Comparison of ENCODE assay signal across 15 cellular contexts in the genomic region with DNA sequence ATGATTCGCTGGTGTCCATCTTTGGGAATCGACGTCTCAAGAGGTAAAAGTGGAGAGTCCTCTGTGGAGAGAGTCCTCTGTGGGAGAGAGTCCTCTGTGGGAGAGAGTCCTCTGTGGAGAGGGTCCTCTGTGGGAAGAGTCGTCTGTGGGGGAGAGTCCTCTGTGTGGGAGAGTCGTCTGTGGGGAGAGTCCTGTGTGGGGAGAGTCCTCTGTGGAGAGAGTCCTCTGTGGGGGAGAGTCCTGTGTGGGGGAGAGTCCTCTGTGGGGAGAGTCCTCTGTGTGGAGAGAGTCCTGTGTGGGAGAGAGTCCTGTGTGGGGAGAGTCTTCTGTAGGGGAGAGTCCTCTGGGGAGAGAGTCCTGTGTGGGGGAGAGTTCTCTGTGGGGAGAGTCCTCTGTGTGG. TPM values are rescaled to one million over a fixed set of nuclear protein-coding genes. Genes with fewer than 3 reads are reported as not detected.
DNase-seq lines count a peak whose midpoint lies in the region; ATAC-seq and TF ChIP-seq lines count a peak whose summit lies in the region.
"Had no signal": no experiment of that assay in that cellular context is flagged by ENCODE, and none has a peak within 500 bp of the region (broad histone marks: within the 10 kb centered on the region; RNA-seq: fewer than 3 reads in every experiment).

No MANE protein-coding gene starts in this region.

- H3K4me1 Mint-ChIP-seq in mesothelial cell of epicardium = peaks cover 33% of the 10 kb centered on the region

- in situ Hi-C loops in Panc1 (cut with HindIII; ENCODE audit: low pct_unique_long_range_greater_than_20kb, low sequenced_read_pairs) = no loop called here

- peak overlapping the region; percentile 92 for H3K27ac Mint-ChIP-seq in mesothelial cell of epicardium

- H3K36me3 Mint-ChIP-seq in mesothelial cell of epicardium = peaks cover 8% of the 10 kb centered on the region

- no TSS peak for BruUV-seq in Panc1 (replicated peaks; lab: Mats Ljungman, UMichigan)

- H3K9me3 ChIP-seq in Panc1 (ENCODE audit: control insufficient read depth, insufficient read depth, low read depth, low read length) (no peaks in the 10 kb centered on the region), body of pancreas (no peaks in the 10 kb centered on the region), suprapubic skin (no peaks in the 10 kb centered on the region)
- H3K9me3 ChIP-seq: ascending aorta had no signal

- ATAC-seq in Panc1 (no peak), body of pancreas (no peak), SK-N-SH treated with all-trans-retinoic acid at 6 μM for 48 hours (no peak), GM21381 (IDR thresholded peaks at IDR 0.05; ENCODE audit: unreplicated experiment) (no peak)

- H3K27ac ChIP-seq in Panc1 (ENCODE audit: low read length) (peak overlapping the region; percentile 36), body of pancreas (peak overlapping the region in 3 of 4 donors; percentile 64 to 97 (median 66)), suprapubic skin (peak overlapping the region; percentile 15)
- H3K27ac ChIP-seq: ascending aorta, GM23248 had no signal

- H3K36me3 ChIP-seq in Panc1 (ENCODE audit: control insufficient read depth, insufficient read depth, low read length) = peaks cover 2% of the 10 kb centered on the region; the same call in 1 of the 2 replicates
- peaks cover 0 to 2% of the 10 kb centered on the region in 2 donors for H3K36me3 ChIP-seq in body of pancreas (replicated peaks in 1 of 2; ENCODE audit: insufficient read depth in 1 of 2, low read depth in 2 of 2)
- peaks cover 28% of the 10 kb centered on the region for H3K36me3 ChIP-seq in suprapubic skin

- no peak for TF ChIP-seq POLR2A in body of pancreas (IDR thresholded peaks at IDR 0.05)
- TF ChIP-seq POLR2A in suprapubic skin (IDR thresholded peaks at IDR 0.05) = no peak

- TF ChIP-seq CTCF in Panc1 (IDR thresholded peaks at IDR 0.05) (no peak), body of pancreas (IDR thresholded peaks at IDR 0.05) (no peak), mesothelial cell of epicardium (IDR thresholded peaks at IDR 0.05; ENCODE audit: unreplicated experiment) (no peak), suprapubic skin (IDR thresholded peaks at IDR 0.05) (no peak)

- no peak for TF ChIP-seq EP300 in suprapubic skin (IDR thresholded peaks at IDR 0.05)

- no peak overlapping the region for H3K4me3 ChIP-seq in Panc1 (ENCODE audit: low read depth in 2 of 2, low read length in 2 of 2)
- H3K4me3 ChIP-seq in body of pancreas = no peak overlapping the region
- H3K4me3 ChIP-seq in suprapubic skin = no peak overlapping the region
- H3K4me3 ChIP-seq: ascending aorta, GM23248 had no signal

- H3K27me3 ChIP-seq in Panc1 (ENCODE audit: control insufficient read depth, insufficient read depth, low read length) (no peaks in the 10 kb centered on the region), body of pancreas (no peaks in the 10 kb centered on the region), suprapubic skin (no peaks in the 10 kb centered on the region)
- H3K27me3 ChIP-seq: ascending aorta had no signal

- H3K27me3 Mint-ChIP-seq in mesothelial cell of epicardium (ENCODE audit: low read depth) = no peaks in the 10 kb centered on the region

- H3K9me3 Mint-ChIP-seq in mesothelial cell of epicardium = no peaks in the 10 kb centered on the region
- H3K9me3 Mint-ChIP-seq: CD14-positive monocyte had no signal

- POLR2A ChIA-PET in Panc1 (lab: Charles Lee) = no interaction called here

- CTCF ChIA-PET in Panc1 (lab: Charles Lee) = no interaction called here

- WGBS in body of pancreas, 2 donors = 77 to 82% methylated on average over 5 of the region's 5 CpGs
- WGBS in suprapubic skin = 81% methylated on average over 5 of the region's 5 CpGs

- DNase-seq in Panc1 (ENCODE audit: low read depth, low spot score) (no peak), body of pancreas (no peak), mesothelial cell of epicardium (ENCODE audit: low spot score in 2 of 2, unreplicated experiment in 2 of 2) (no peak), suprapubic skin (ENCODE audit: low spot score in 2 of 2) (no peak), glomerular visceral epithelial cell (ENCODE audit: extremely low spot score) (no peak)
- DNase-seq: GM23248; KG1; NCI-H1417 treated with DMSO at 0.1 percent for 48 hours; stimulated activated CD4-positive, alpha-beta T cell treated with anti-CD3 and anti-CD28 coated beads, Interleukin-1b, Interleukin-23, amount 100 ng/mL, for 48 hours; stimulated activated CD8-positive, alpha-beta memory T cell treated with anti-CD3 and anti-CD28 coated beads, Interleukin-4, amount 100 ng/mL, for 48 hours had no signal

- H3K4me1 ChIP-seq in Panc1 (ENCODE audit: control insufficient read depth, insufficient read depth, low read length) (peaks cover 40% of the 10 kb centered on the region), body of pancreas (peaks cover 42% of the 10 kb centered on the region), suprapubic skin (peaks cover 65% of the 10 kb centered on the region)

- intact Hi-C loops in Panc1 (cut with micrococcal nuclease; ENCODE audit: unreplicated experiment) (no loop called here), body of pancreas (cut with DNase I) (no loop called here)

- no peak overlapping the region for H3K4me3 Mint-ChIP-seq in mesothelial cell of epicardium
- H3K4me3 Mint-ChIP-seq: CD14-positive monocyte had no signal

TF ChIP-seq in SK-N-SH treated with all-trans-retinoic acid at 6 μM for 48 hours, 23 proteins besides CTCF, POLR2A, EP300 and RAD21:
- TF ChIP-seq ESRRG (CRISPR knock-in tag; IDR thresholded peaks at IDR 0.05) (no peak), POU6F1 (CRISPR knock-in tag; IDR thresholded peaks at IDR 0.05; ENCODE audit: borderline replicate concordance, low read depth) (no peak), ZFP30 (CRISPR knock-in tag; IDR thresholded peaks at IDR 0.05) (no peak), ISL1 (CRISPR knock-in tag; IDR thresholded peaks at IDR 0.05) (no peak), ZC3H10 (CRISPR knock-in tag; IDR thresholded peaks at IDR 0.05) (no peak), ZNF8 (CRISPR knock-in tag; IDR thresholded peaks at IDR 0.05) (no peak)

RNA-seq across cellular contexts. Expression of gene PRDX5, which starts 3.1 kb away (rescaled TPM):
- total RNA-seq in Panc1 (2021; ENCODE audit: unreplicated experiment) = 492 TPM
- polyA plus RNA-seq in Panc1 (2012; ENCODE audit: insufficient read length) = 1,326 TPM
- 100 to 1,000 TPM; 108 to 224 TPM for total RNA-seq in body of pancreas
- 134 to 139 TPM (median 139 TPM) in 3 replicates for total RNA-seq in mesothelial cell of epicardium
- total RNA-seq in suprapubic skin = 100 to 1,000 TPM; 130 to 227 (median 187) TPM

RNA-seq across cellular contexts. Expression of gene TRMT112, which starts 3.7 kb away (rescaled TPM):
- total RNA-seq in Panc1 (2021; ENCODE audit: unreplicated experiment) (341 TPM), body of pancreas (100 to 1,000 TPM; 170 to 223 TPM), mesothelial cell of epicardium (178 to 201 TPM (median 184 TPM) in 3 replicates), suprapubic skin (100 to 1,000 TPM; 170 to 332 (median 255) TPM)
- 654 TPM for polyA plus RNA-seq in Panc1 (2012; ENCODE audit: insufficient read length)

RNA-seq across cellular contexts. Expression of gene ESRRA, which starts 15.7 kb away (rescaled TPM):
- total RNA-seq in Panc1 (2021; ENCODE audit: unreplicated experiment) = 81.6 TPM
- polyA plus RNA-seq in Panc1 (2012; ENCODE audit: insufficient read length) = 60.2 TPM
- 10 to 100 TPM; 51.7 to 63.8 TPM for total RNA-seq in body of pancreas
- 23.2 to 26.6 TPM (median 26.4 TPM) in 3 replicates for total RNA-seq in mesothelial cell of epicardium
- 10 to 100 TPM; 65.0 to 93.6 (median 74.3) TPM for total RNA-seq in suprapubic skin

RNA-seq across cellular contexts. Expression of gene CCDC88B, which starts 19.0 kb away (rescaled TPM):
- total RNA-seq in Panc1 (2021; ENCODE audit: unreplicated experiment) (17.1 TPM), body of pancreas (10 to 100 TPM in 1 of 2 donors, 1 to 10 TPM in 1; 8.8 to 16.2 TPM), mesothelial cell of epicardium (10.1 to 12.0 TPM (median 11.5 TPM) in 3 replicates), suprapubic skin (1 to 10 TPM; 3.3 to 8.3 (median 5.4) TPM)
- polyA plus RNA-seq in Panc1 (2012; ENCODE audit: insufficient read length) = 36.1 TPM

RNA-seq across cellular contexts. Expression of gene CATSPERZ, which starts 20.9 kb away (rescaled TPM):
- total RNA-seq in Panc1 (2021; ENCODE audit: unreplicated experiment) (0.64 TPM), body of pancreas (1 to 10 TPM in 1 of 2 donors, not detected in 1; 2.3 TPM), mesothelial cell of epicardium (0.47 TPM in 1 of 3 replicates, not detected in the others), suprapubic skin (not detected)
- polyA plus RNA-seq in Panc1 (2012; ENCODE audit: insufficient read length) = 3.0 TPM
- total RNA-seq: ascending aorta, fibroblast of villous mesenchyme, GM23248 had no signal
- polyA plus RNA-seq: CD14-positive monocyte, GM23248 had no signal

Comparison
In these comparisons a context has a peak if more than half of its experiments do, and no peak if none do; other contexts are left out.
1. H3K27ac ChIP-seq: peak in every context shown above with its lines; median percentile 66 in body of pancreas; 36 in Panc1; 15 in suprapubic skin.